Comparison of ENCODE assay signal across 8 cellular contexts in the genomic region with DNA sequence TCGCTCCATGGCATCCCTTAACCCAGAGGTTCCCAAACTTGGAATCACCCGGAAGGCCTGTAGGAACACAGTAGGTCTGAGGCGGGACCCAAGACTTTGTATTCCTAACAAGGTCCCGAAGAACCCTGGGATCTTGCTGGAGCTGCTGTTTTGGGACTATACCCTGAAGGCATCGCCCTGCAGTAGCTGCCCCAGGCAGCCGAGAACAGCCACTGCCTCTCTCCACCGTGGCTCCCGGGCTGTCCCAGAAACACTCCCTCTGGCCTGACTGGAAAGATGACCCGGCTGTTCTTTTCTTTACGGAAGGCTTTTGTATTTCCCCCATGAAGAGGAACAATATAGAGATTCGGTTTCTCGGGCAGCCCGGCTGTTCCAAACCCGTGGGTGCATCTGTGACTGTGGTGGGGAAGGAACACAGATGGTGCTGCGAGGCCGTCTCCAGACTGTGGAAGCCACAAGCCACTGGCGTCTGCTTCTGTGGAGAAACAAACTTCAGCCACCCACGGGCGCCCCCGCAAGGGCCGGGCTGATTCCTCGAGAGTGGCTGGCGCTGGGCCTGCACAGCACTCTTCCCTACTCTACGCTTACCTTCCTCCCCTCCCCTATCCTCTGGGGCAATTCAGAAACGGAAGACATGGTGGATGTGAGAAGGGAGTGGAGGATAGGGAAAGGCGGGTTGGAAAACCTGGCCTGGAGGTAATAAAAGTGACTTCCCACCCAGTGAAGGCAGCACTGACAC. TPM values are rescaled to one million over a fixed set of nuclear protein-coding genes. Genes with fewer than 3 reads are reported as not detected.
DNase-seq lines count a peak whose midpoint lies in the region; ATAC-seq, FAIRE-seq and TF ChIP-seq lines count a peak whose summit lies in the region.

No MANE protein-coding gene starts in this region.

- TF ChIP-seq EP300 in HepG2 (IDR thresholded peaks at IDR 0.05; ENCODE audit: low read depth in 2 of 2, low read length in 2 of 2) (no peak), HepG2 (CRISPR knock-in tag; IDR thresholded peaks at IDR 0.05; ENCODE audit: borderline replicate concordance) (no peak)

- whole genome bisulfite sequencing in HepG2 (ENCODE audit: low lambda C conversion rate), result 46% methylated on average over 17 of the region's 26 CpGs

- no peak for TF ChIP-seq POLR2A in HepG2 (IDR thresholded peaks at IDR 0.05; ENCODE audit: insufficient read depth in 1 of 2, low read depth in 2 of 2, low read length in 2 of 2)

- H3K4me1 ChIP-seq in A673 (ENCODE audit: insufficient read depth, low read length, poor library complexity, severe bottlenecking) (peaks cover 6% of the 10 kb centered on the region), HepG2 (ENCODE audit: insufficient read depth, low read length) (peaks cover 43% of the 10 kb centered on the region)

- FAIRE-seq in HepG2 (lab: Jason Lieb, UNC), result no peak

- POLR2A ChIA-PET in A673 (lab: Charles Lee; ENCODE audit: low non-redundant PET) (no interaction called here), HepG2 (lab: Yijun Ruan, JAX) (interaction anchor here (0.6 kb wide), 1 partner anchor 167 kb away, joined by 3 read pairs; no protein-coding TSS in a partner anchor)

- no peaks in the 10 kb centered on the region for H4K20me1 ChIP-seq in HepG2 (ENCODE audit: insufficient read depth, low read length)

- no peak overlapping the region for H3K27ac ChIP-seq in A673 (ENCODE audit: low read depth, low read length, poor library complexity, severe bottlenecking)
- H3K27ac ChIP-seq in HepG2 (ENCODE audit: extremely low read length, insufficient read depth, low read length), result no peak overlapping the region

- DNase-seq in A673 (ENCODE audit: low spot score) (peak; percentile 52), cerebellar cortex (ENCODE audit: low spot score) (peak; percentile 16), HepG2 (ENCODE audit: low spot score) (peak; percentile 50), NCI-H1105 (lab: John Stamatoyannopoulos, UW) (no peak)
- DNase-seq in activated naive CD4-positive, alpha-beta T cell treated with Interleukin-2 at 50 U/mL for 16 hours, result no peak
- DNase-seq in effector CD8-positive, alpha-beta T cell (lab: John Stamatoyannopoulos, UW), result no peak

- peak overlapping the region; percentile 65 for H3K4me2 ChIP-seq in HepG2 (ENCODE audit: low read depth, low read length)

- in situ Hi-C loops in HepG2 (cut with HindIII; ENCODE audit: extremely low pct_ligation_motif_present, low pct_unique_long_range_greater_than_20kb), result no loop called here

- intact Hi-C loops in A673 (cut with micrococcal nuclease; ENCODE audit: unreplicated experiment), result no loop called here
- intact Hi-C loops in HepG2 (cut with micrococcal nuclease; ENCODE audit: unreplicated experiment), result loop anchor here (10.0 kb wide), 1 partner anchor 102 kb away; no protein-coding TSS in a partner anchor

- BruUV-seq in A673 (replicated peaks; lab: Mats Ljungman, UMichigan) (no TSS peak), HepG2 (replicated peaks; lab: Mats Ljungman, UMichigan) (no TSS peak)

- TF ChIP-seq CTCF in A673 (conservative IDR thresholded peaks at IDR 0.05; ENCODE audit: low read depth, low read length) (no peak), HepG2 (CRISPR knock-in tag; IDR thresholded peaks at IDR 0.05) (peak; percentile 21; the same call in 1 of the 2 replicates)

- no peak overlapping the region for H3K9ac ChIP-seq in HepG2 (ENCODE audit: insufficient read depth, low read depth, low read length)

- H3K9me3 ChIP-seq in A673 (ENCODE audit: low read depth, low read length, poor library complexity, severe bottlenecking) (no peaks in the 10 kb centered on the region), HepG2 (ENCODE audit: low read length) (no peaks in the 10 kb centered on the region)

- no peaks in the 10 kb centered on the region for H3K79me2 ChIP-seq in HepG2 (ENCODE audit: insufficient read depth, low read length)

- ATAC-seq in HG02798 (IDR thresholded peaks at IDR 0.05; ENCODE audit: poor library complexity, unreplicated experiment) (peak; percentile 48), HepG2 (peak; percentile 81), GM19397 (IDR thresholded peaks at IDR 0.05; ENCODE audit: unreplicated experiment) (no peak)

- no peak for TF ChIP-seq RAD21 in HepG2 (CRISPR knock-in tag; IDR thresholded peaks at IDR 0.05)

- peak overlapping the region; percentile 44 for H2AFZ ChIP-seq in HepG2 (ENCODE audit: low read length)

- CTCF ChIA-PET in A673 (lab: Charles Lee), result interaction anchor here (1.0 kb wide), 1 partner anchor 167 kb away, joined by 3 read pairs; no protein-coding TSS in a partner anchor
- CTCF ChIA-PET in HepG2 (lab: Yijun Ruan, JAX; ENCODE audit: low intra/inter-chr PET ratio, low total read pairs), result no interaction called here

- no peaks in the 10 kb centered on the region for H3K27me3 ChIP-seq in A673 (replicated peaks; ENCODE audit: insufficient read depth, low read depth, low read length, poor library complexity)
- H3K27me3 ChIP-seq in HepG2 (ENCODE audit: control insufficient read depth in 1 of 2, insufficient read depth in 2 of 2, low read length in 2 of 2), result peaks cover 0 to 14% of the 10 kb centered on the region in 2 experiments; a peak in 1 of 5 replicates

- no peak overlapping the region for H3K4me3 ChIP-seq in A673 (ENCODE audit: low read depth, low read length, poor library complexity, severe bottlenecking)
- H3K4me3 ChIP-seq in HepG2 (replicated peaks in 1 of 3; ENCODE audit: insufficient read depth in 1 of 3, low read depth in 2 of 3, low read length in 3 of 3), result peak overlapping the region in 2 of 3 experiments; percentile 28 to 52; a peak in 5 of 6 replicates

- H3K36me3 ChIP-seq in A673 (ENCODE audit: insufficient read depth, low read length, poor library complexity, severe bottlenecking) (no peaks in the 10 kb centered on the region), HepG2 (replicated peaks in 1 of 2; ENCODE audit: control insufficient read depth in 1 of 2, insufficient read depth in 2 of 2, low read length in 2 of 2) (no peaks in the 10 kb centered on the region)

TF ChIP-seq in HepG2, 621 proteins besides CTCF, POLR2A, EP300 and RAD21 (continues in another document):
- TF ChIP-seq, protein P1, sequence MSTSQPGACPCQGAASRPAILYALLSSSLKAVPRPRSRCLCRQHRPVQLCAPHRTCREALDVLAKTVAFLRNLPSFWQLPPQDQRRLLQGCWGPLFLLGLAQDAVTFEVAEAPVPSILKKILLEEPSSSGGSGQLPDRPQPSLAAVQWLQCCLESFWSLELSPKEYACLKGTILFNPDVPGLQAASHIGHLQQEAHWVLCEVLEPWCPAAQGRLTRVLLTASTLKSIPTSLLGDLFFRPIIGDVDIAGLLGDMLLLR (CRISPR knock-in tag; IDR thresholded peaks at IDR 0.05), result no peak
- TF ChIP-seq ZNF768 (CRISPR knock-in tag; IDR thresholded peaks at IDR 0.05) (peak; percentile 54; the same call in 1 of the 2 replicates), ETV5 (CRISPR knock-in tag; IDR thresholded peaks at IDR 0.05; ENCODE audit: borderline replicate concordance) (0 out of 2 replicates have a peak, but pooled peaks have one; percentile 12)

RNA-seq across cellular contexts. Expression of a gene that starts 33.8 kb away (rescaled TPM):
- total RNA-seq in A673 (2021) (2.7 and 4.3 TPM in 2 replicates), HepG2 (2016; rRNA removed; fragmentation: Illumina TruSeq; extraction: Trizol) (0.74 and 1.00 TPM in 2 replicates)
- 0.44 and 0.61 TPM in 2 replicates for total RNA-seq in HepG2 (2016; cell fraction: cytosol; rRNA removed; fragmentation: Illumina TruSeq; extraction: Trizol; ENCODE audit: low read depth)
- total RNA-seq in HepG2 (2016; cell fraction: insoluble cytoplasmic fraction; rRNA removed; fragmentation: Illumina TruSeq; extraction: Trizol), result 0.59 and 1.1 TPM in 2 replicates
- 0.65 and 0.76 TPM in 2 replicates for total RNA-seq in HepG2 (2016; cell fraction: membrane; rRNA removed; fragmentation: Illumina TruSeq; extraction: Trizol)
- total RNA-seq in HepG2 (2016; cell fraction: nucleus; rRNA removed; fragmentation: Illumina TruSeq; extraction: Trizol), result 1.6 and 2.0 TPM in 2 replicates
- 0.44 and 0.60 TPM in 2 replicates for polyA plus RNA-seq in HepG2 (2011; rRNA removed)
- polyA plus RNA-seq in HepG2 (2011; cell fraction: cytosol; rRNA removed), result 0.21 and 0.33 TPM in 2 replicates
- 1.6 and 1.8 TPM in 2 replicates for polyA plus RNA-seq in HepG2 (2011; cell fraction: nucleus; rRNA removed)
- 0.51 and 0.68 TPM in 2 replicates for polyA plus RNA-seq in HepG2 (2012)
- 0.14 and 0.27 TPM in 2 replicates for polyA plus RNA-seq in HepG2 (2016; cell fraction: cytosol; fragmentation: Illumina TruSeq; extraction: Trizol; ENCODE audit: low read depth)
- 1.1 and 1.3 TPM in 2 replicates for polyA plus RNA-seq in HepG2 (2016; cell fraction: insoluble cytoplasmic fraction; fragmentation: Illumina TruSeq; extraction: Trizol; ENCODE audit: low read depth)
- 0.55 and 0.78 TPM in 2 replicates for polyA plus RNA-seq in HepG2 (2016; cell fraction: membrane; fragmentation: Illumina TruSeq; extraction: Trizol; ENCODE audit: low read depth)
- 2.2 and 2.6 TPM in 2 replicates for polyA plus RNA-seq in HepG2 (2016; cell fraction: nucleus; fragmentation: Illumina TruSeq; extraction: Trizol; ENCODE audit: insufficient read depth, low read depth)
- 3.1 and 3.3 TPM in 2 replicates for polyA minus RNA-seq in HepG2 (2011; rRNA and poly(A)+ RNA removed; ENCODE audit: low replicate concordance)
- polyA minus RNA-seq in HepG2 (2011; cell fraction: cytosol; rRNA and poly(A)+ RNA removed), result 0.40 and 0.62 TPM in 2 replicates
- 3.0 and 3.5 TPM in 2 replicates for polyA minus RNA-seq in HepG2 (2011; cell fraction: nucleus; rRNA and poly(A)+ RNA removed)

RNA-seq across cellular contexts. Expression of a gene that starts 58.5 kb away (rescaled TPM):
- 20.7 and 26.4 TPM in 2 replicates for total RNA-seq in A673 (2021)
- 18.6 and 39.8 TPM in 2 replicates for total RNA-seq in HepG2 (2016; rRNA removed; fragmentation: Illumina TruSeq; extraction: Trizol)
- 41.7 and 44.4 TPM in 2 replicates for total RNA-seq in HepG2 (2016; cell fraction: cytosol; rRNA removed; fragmentation: Illumina TruSeq; extraction: Trizol; ENCODE audit: low read depth)
- total RNA-seq in HepG2 (2016; cell fraction: insoluble cytoplasmic fraction; rRNA removed; fragmentation: Illumina TruSeq; extraction: Trizol), result 20.2 and 36.6 TPM in 2 replicates
- total RNA-seq in HepG2 (2016; cell fraction: membrane; rRNA removed; fragmentation: Illumina TruSeq; extraction: Trizol), result 20.7 and 22.2 TPM in 2 replicates
- 42.5 and 47.7 TPM in 2 replicates for total RNA-seq in HepG2 (2016; cell fraction: nucleus; rRNA removed; fragmentation: Illumina TruSeq; extraction: Trizol)
- polyA plus RNA-seq in HepG2 (2011; rRNA removed), result 14.8 and 16.0 TPM in 2 replicates
- polyA plus RNA-seq in HepG2 (2011; cell fraction: cytosol; rRNA removed), result 6.6 and 8.7 TPM in 2 replicates
- 15.2 and 15.3 TPM in 2 replicates for polyA plus RNA-seq in HepG2 (2011; cell fraction: nucleus; rRNA removed)
- 11.8 and 22.8 TPM in 2 replicates for polyA plus RNA-seq in HepG2 (2012)
- polyA plus RNA-seq in HepG2 (2016; cell fraction: cytosol; fragmentation: Illumina TruSeq; extraction: Trizol; ENCODE audit: low read depth), result 2.5 and 2.7 TPM in 2 replicates
- 12.8 and 14.8 TPM in 2 replicates for polyA plus RNA-seq in HepG2 (2016; cell fraction: insoluble cytoplasmic fraction; fragmentation: Illumina TruSeq; extraction: Trizol; ENCODE audit: low read depth)
- polyA plus RNA-seq in HepG2 (2016; cell fraction: membrane; fragmentation: Illumina TruSeq; extraction: Trizol; ENCODE audit: low read depth), result 5.3 and 6.3 TPM in 2 replicates
- 59.2 and 59.9 TPM in 2 replicates for polyA plus RNA-seq in HepG2 (2016; cell fraction: nucleus; fragmentation: Illumina TruSeq; extraction: Trizol; ENCODE audit: insufficient read depth, low read depth)
- 59.0 and 72.7 TPM in 2 replicates for polyA minus RNA-seq in HepG2 (2011; rRNA and poly(A)+ RNA removed; ENCODE audit: low replicate concordance)
- polyA minus RNA-seq in HepG2 (2011; cell fraction: cytosol; rRNA and poly(A)+ RNA removed), result 20.0 and 25.2 TPM in 2 replicates
- 23.2 and 31.6 TPM in 2 replicates for polyA minus RNA-seq in HepG2 (2011; cell fraction: nucleus; rRNA and poly(A)+ RNA removed)

Comparison
In these comparisons a context has a peak if more than half of its experiments do, and no peak if none do; other contexts are left out.
1. DNase-seq: peak in A673 (single experiment), cerebellar cortex (single experiment) and HepG2 (single experiment); none in NCI-H1105 (single experiment), activated naive CD4-positive, alpha-beta T cell treated with Interleukin-2 at 50 U/mL for 16 hours (single experiment) and effector CD8-positive, alpha-beta T cell (single experiment).